In the genomic region with DNA sequence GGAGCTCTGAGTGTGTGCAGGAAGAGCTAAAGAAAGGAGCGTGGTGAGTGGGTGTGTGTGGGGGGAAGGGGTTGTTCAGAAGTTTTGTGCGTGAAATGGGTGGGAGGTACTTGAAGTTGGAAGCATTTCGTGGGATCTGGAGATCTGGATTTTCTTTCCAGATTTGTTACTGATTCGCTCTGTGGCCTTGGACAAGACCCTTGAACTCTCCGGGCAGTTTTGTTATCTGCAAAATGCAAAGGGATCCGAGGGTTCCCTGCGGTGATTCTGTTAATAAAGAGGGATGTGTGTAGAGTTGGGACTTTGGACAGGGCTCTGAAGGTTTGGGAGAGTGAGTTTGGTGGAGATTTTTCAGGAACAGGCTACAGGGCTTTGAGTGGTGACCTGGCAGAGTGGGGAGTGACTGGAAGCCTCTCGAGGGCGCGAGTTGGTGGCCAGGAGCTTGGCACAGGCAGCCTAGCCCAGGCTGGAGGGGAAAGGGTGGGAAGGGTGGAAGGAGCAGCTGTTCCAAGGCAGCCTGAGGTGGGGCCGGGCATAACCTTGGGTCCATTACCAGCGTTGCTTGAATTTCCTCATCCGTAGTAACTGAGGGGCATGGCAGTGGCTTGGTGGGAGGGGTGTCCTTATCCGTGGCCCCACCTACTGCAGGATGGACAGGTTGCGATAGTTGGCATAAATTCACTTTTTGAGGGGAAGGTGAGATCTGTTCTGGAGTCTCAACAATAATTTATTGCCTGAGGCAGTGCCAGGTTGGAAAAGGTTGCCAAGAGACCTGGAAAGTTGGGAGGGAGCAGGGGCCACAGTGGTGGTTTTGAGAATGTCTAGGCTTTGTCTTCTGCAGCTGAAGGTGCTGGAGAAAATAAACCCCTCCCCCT, we compare ENCODE assay signal across 8 cellular contexts.
DNase-seq lines count a peak whose midpoint lies in the region; ATAC-seq and TF ChIP-seq lines count a peak whose summit lies in the region.

No MANE protein-coding gene starts in this region.

- H3K4me1 ChIP-seq in NT2/D1 (ENCODE audit: insufficient read depth, insufficient read length) (peaks cover 9% of the 10 kb centered on the region), duodenal mucosa (ENCODE audit: control insufficient read depth in 1 of 2, insufficient read depth in 2 of 2, low read length in 2 of 2) (peaks cover 40 to 59% of the 10 kb centered on the region in 2 donors), mucosa of rectum (ENCODE audit: control insufficient read depth in 2 of 2, insufficient read depth in 2 of 2, low read length in 2 of 2) (peaks cover 50 to 52% of the 10 kb centered on the region in 2 donors)

- TF ChIP-seq CTCF in GM12864 (IDR thresholded peaks at IDR 0.05; ENCODE audit: low read depth, low read length, missing control alignments): no peak

- H3K9me3 ChIP-seq in NT2/D1 (ENCODE audit: insufficient read depth, low read length) (no peaks in the 10 kb centered on the region), duodenal mucosa (ENCODE audit: control insufficient read depth in 1 of 2, low read length in 2 of 2) (no peaks in the 10 kb centered on the region), mucosa of rectum (ENCODE audit: control insufficient read depth in 2 of 2, low read length in 2 of 2) (no peaks in the 10 kb centered on the region)

- H3K36me3 ChIP-seq in NT2/D1 (ENCODE audit: insufficient read depth, insufficient read length, low read length) (peaks cover 23% of the 10 kb centered on the region), duodenal mucosa (ENCODE audit: control insufficient read depth in 1 of 2, insufficient read depth in 2 of 2, low read length in 2 of 2) (peaks cover 0 to 1% of the 10 kb centered on the region in 2 donors), mucosa of rectum (ENCODE audit: control insufficient read depth in 2 of 2, insufficient read depth in 2 of 2, low read length in 2 of 2) (peaks cover 0 to 2% of the 10 kb centered on the region in 2 donors)

- H3K9ac ChIP-seq in NT2/D1 (ENCODE audit: insufficient read length, low read depth): peak overlapping the region; percentile 92
- H3K9ac ChIP-seq in duodenal mucosa (ENCODE audit: low read depth in 1 of 2, low read length in 2 of 2): peak overlapping the region; percentile 91 to 99
- H3K9ac ChIP-seq in mucosa of rectum (ENCODE audit: low read depth in 1 of 2, low read length in 2 of 2): peak overlapping the region; percentile 98 to 99

- H3K4me3 ChIP-seq in GM12864 (ENCODE audit: low read depth, low read length) (peak overlapping the region; percentile 75), NT2/D1 (ENCODE audit: insufficient read length, low read depth) (peak overlapping the region; percentile 91), duodenal mucosa (ENCODE audit: low read depth in 1 of 2, low read length in 2 of 2) (peak overlapping the region; percentile 79 to 97), mucosa of rectum (ENCODE audit: low read length in 2 of 2) (peak overlapping the region; percentile 77 to 97)

- ATAC-seq in HG03175 (IDR thresholded peaks at IDR 0.05; ENCODE audit: unreplicated experiment) (no peak), HG03571 (IDR thresholded peaks at IDR 0.05; ENCODE audit: unreplicated experiment) (no peak), HG02981 (IDR thresholded peaks at IDR 0.05; ENCODE audit: unreplicated experiment) (no peak)

- DNase-seq in GM12864 (ENCODE audit: low read depth) (no peak), NT2/D1 (ENCODE audit: low read depth, low spot score) (no peak), cerebellar nuclear complex (lab: John Stamatoyannopoulos, UW) (no peak)

- no peaks in the 10 kb centered on the region for H3K27me3 ChIP-seq in NT2/D1 (ENCODE audit: insufficient read depth, insufficient read length)
- no peaks in the 10 kb centered on the region for H3K27me3 ChIP-seq in duodenal mucosa (ENCODE audit: control insufficient read depth in 1 of 2, insufficient read depth in 2 of 2, low read length in 2 of 2)
- no peaks in the 10 kb centered on the region for H3K27me3 ChIP-seq in mucosa of rectum (ENCODE audit: control insufficient read depth in 2 of 2, insufficient read depth in 2 of 2, low read length in 2 of 2)

- H3K27ac ChIP-seq in duodenal mucosa (ENCODE audit: low read depth, low read length): peak overlapping the region; percentile 99
- peak overlapping the region; percentile 96 to 97 for H3K27ac ChIP-seq in mucosa of rectum (ENCODE audit: low read depth in 2 of 2, low read length in 2 of 2)
